Comparison of ENCODE assay signal across 11 cellular contexts in genomic region chr3:42504334-42505202, GRCh38. TPM values are rescaled to one million over a fixed set of nuclear protein-coding genes. Genes with fewer than 3 reads are reported as not detected.
DNase-seq lines count a peak whose midpoint lies in the region; ATAC-seq and TF ChIP-seq lines count a peak whose summit lies in the region.
"Had no signal": no experiment of that assay in that cellular context is flagged by ENCODE, and none has a peak within 500 bp of the region (broad histone marks: within the 10 kb centered on the region; RNA-seq: fewer than 3 reads in every experiment).

No MANE protein-coding gene starts in this region.

- no peaks in the 10 kb centered on the region for H3K9me3 ChIP-seq in CD8-positive, alpha-beta memory T cell (ENCODE audit: low read length)
- H3K9me3 ChIP-seq in T-helper 17 cell (ENCODE audit: control insufficient read depth, low read length, poor library complexity, severe bottlenecking) (no peaks in the 10 kb centered on the region), hepatocyte (ENCODE audit: low read depth) (no peaks in the 10 kb centered on the region)

- no peak overlapping the region for H3K4me3 ChIP-seq in CD8-positive, alpha-beta memory T cell (ENCODE audit: low read length)
- no peak overlapping the region for H3K4me3 ChIP-seq in hepatocyte

- H3K4me1 ChIP-seq in CD8-positive, alpha-beta memory T cell (ENCODE audit: insufficient read depth, low read length) = peaks cover 49% of the 10 kb centered on the region
- H3K4me1 ChIP-seq in hepatocyte (ENCODE audit: insufficient read depth) = peaks cover 46% of the 10 kb centered on the region

- peaks cover 6 to 17% of the 10 kb centered on the region in 2 donors for H3K27me3 Mint-ChIP-seq in CD8-positive, alpha-beta memory T cell
- peaks cover 16% of the 10 kb centered on the region for H3K27me3 Mint-ChIP-seq in T-helper 17 cell

- H3K36me3 Mint-ChIP-seq in CD8-positive, alpha-beta memory T cell = peaks cover 0 to 4% (median 2%) of the 10 kb centered on the region in 3 donors
- no peaks in the 10 kb centered on the region for H3K36me3 Mint-ChIP-seq in T-helper 17 cell (ENCODE audit: low read depth)
- H3K36me3 Mint-ChIP-seq: IgD-negative memory B cell had no signal

- CTCF ChIA-PET in CD8-positive, alpha-beta memory T cell (lab: Charles Lee) = interaction anchor here (1.0 to 4.6 kb wide), 3 partner anchors 24 to 77 kb away, joined by 3 to 178 read pairs (median 4); partner anchors contain the start of gene SEC22C

- intact Hi-C loops in sciatic nerve (cut with DNase I) = no loop called here

- H3K4me2 ChIP-seq in hepatocyte = peak overlapping the region; percentile 94

- H4K20me1 ChIP-seq in hepatocyte (ENCODE audit: insufficient read depth, poor library complexity, severe bottlenecking) = no peaks in the 10 kb centered on the region

- H2AFZ ChIP-seq in hepatocyte = no peak overlapping the region

- no peaks in the 10 kb centered on the region for H3K9me3 Mint-ChIP-seq in CD8-positive, alpha-beta memory T cell
- H3K9me3 Mint-ChIP-seq: IgD-negative memory B cell had no signal

- no peak for TF ChIP-seq CTCF in hepatocyte (IDR thresholded peaks at IDR 0.05; ENCODE audit: poor library complexity)

- H3K36me3 ChIP-seq in CD8-positive, alpha-beta memory T cell (ENCODE audit: insufficient read depth, low read length) = no peaks in the 10 kb centered on the region
- no peaks in the 10 kb centered on the region for H3K36me3 ChIP-seq in hepatocyte (replicated peaks; ENCODE audit: insufficient read depth, low read depth)

- DNase-seq in CD8-positive, alpha-beta memory T cell = no peak
- DNase-seq in T-helper 17 cell (no peak), hepatocyte (ENCODE audit: low spot score) (peak; percentile 65), sciatic nerve (ENCODE audit: low spot score) (peak; percentile 38), NCI-H2171 treated with DMSO at 0.1 percent for 48 hours (lab: John Stamatoyannopoulos, UW) (no peak)
- DNase-seq: NCI-H1436, NCI-H526 treated with DMSO at 0.1 percent for 48 hours had no signal

- POLR2A ChIA-PET in CD8-positive, alpha-beta memory T cell (lab: Charles Lee) = no interaction called here

- H3K27ac ChIP-seq in CD8-positive, alpha-beta memory T cell (ENCODE audit: low read depth, low read length) = no peak overlapping the region
- peak overlapping the region; percentile 98 for H3K27ac ChIP-seq in hepatocyte

- no peaks in the 10 kb centered on the region for H3K9me2 ChIP-seq in hepatocyte (replicated peaks; ENCODE audit: insufficient read depth)

- H3K27me3 ChIP-seq in CD8-positive, alpha-beta memory T cell (ENCODE audit: insufficient read depth, low read length, poor library complexity, severe bottlenecking) = peaks cover 19% of the 10 kb centered on the region
- H3K27me3 ChIP-seq in hepatocyte = peaks cover 22% of the 10 kb centered on the region

- H3K4me1 Mint-ChIP-seq in CD8-positive, alpha-beta memory T cell = peaks cover 40 to 58% (median 46%) of the 10 kb centered on the region in 3 donors
- peaks cover 56% of the 10 kb centered on the region for H3K4me1 Mint-ChIP-seq in T-helper 17 cell

- H3K79me2 ChIP-seq in hepatocyte = peaks cover 6% of the 10 kb centered on the region

- ATAC-seq in T-helper 17 cell (no peak), sciatic nerve (no peak), GM21515 (IDR thresholded peaks at IDR 0.05; ENCODE audit: unreplicated experiment) (no peak), HG02678 (IDR thresholded peaks at IDR 0.05; ENCODE audit: unreplicated experiment) (no peak), GM21529 (IDR thresholded peaks at IDR 0.05; ENCODE audit: unreplicated experiment) (no peak)

- peak overlapping the region; percentile 32 to 89 (median 80) for H3K4me3 Mint-ChIP-seq in CD8-positive, alpha-beta memory T cell
- peak overlapping the region; percentile 91 for H3K4me3 Mint-ChIP-seq in T-helper 17 cell

- H3K27ac Mint-ChIP-seq in CD8-positive, alpha-beta memory T cell = peak overlapping the region in 4 of 8 donors; percentile 26 to 87 (median 47)
- H3K27ac Mint-ChIP-seq in T-helper 17 cell = peak overlapping the region; percentile 81
- H3K27ac Mint-ChIP-seq: IgD-negative memory B cell had no signal

- 67% methylated on average over 10 of the region's 10 CpGs for WGBS in hepatocyte (ENCODE audit: low lambda C conversion rate, missing lambda C conversion rate)

RNA-seq across cellular contexts. Expression of gene VIPR1, which starts 2.1 kb away (rescaled TPM):
- 1 to 10 TPM; 5.4 to 5.9 TPM for total RNA-seq in CD8-positive, alpha-beta memory T cell
- polyA plus RNA-seq in CD8-positive, alpha-beta memory T cell = 12.7 TPM
- total RNA-seq in T-helper 17 cell (10 to 100 TPM; 33.4 to 72.9 TPM), hepatocyte (12.2 and 19.2 TPM in 2 replicates), sciatic nerve (5.8 TPM)
- polyA plus RNA-seq in hepatocyte = 17.3 and 17.5 TPM in 2 replicates

Comparison
In these comparisons a context has a peak if more than half of its experiments do, and no peak if none do; other contexts are left out.
1. DNase-seq: peak in hepatocyte (single experiment) and sciatic nerve (single experiment); none in CD8-positive, alpha-beta memory T cell (0 of 5), T-helper 17 cell (0 of 3) and NCI-H2171 treated with DMSO at 0.1 percent for 48 hours (single experiment).